24 cellular contexts compared by ENCODE assay signal in the genomic region with DNA sequence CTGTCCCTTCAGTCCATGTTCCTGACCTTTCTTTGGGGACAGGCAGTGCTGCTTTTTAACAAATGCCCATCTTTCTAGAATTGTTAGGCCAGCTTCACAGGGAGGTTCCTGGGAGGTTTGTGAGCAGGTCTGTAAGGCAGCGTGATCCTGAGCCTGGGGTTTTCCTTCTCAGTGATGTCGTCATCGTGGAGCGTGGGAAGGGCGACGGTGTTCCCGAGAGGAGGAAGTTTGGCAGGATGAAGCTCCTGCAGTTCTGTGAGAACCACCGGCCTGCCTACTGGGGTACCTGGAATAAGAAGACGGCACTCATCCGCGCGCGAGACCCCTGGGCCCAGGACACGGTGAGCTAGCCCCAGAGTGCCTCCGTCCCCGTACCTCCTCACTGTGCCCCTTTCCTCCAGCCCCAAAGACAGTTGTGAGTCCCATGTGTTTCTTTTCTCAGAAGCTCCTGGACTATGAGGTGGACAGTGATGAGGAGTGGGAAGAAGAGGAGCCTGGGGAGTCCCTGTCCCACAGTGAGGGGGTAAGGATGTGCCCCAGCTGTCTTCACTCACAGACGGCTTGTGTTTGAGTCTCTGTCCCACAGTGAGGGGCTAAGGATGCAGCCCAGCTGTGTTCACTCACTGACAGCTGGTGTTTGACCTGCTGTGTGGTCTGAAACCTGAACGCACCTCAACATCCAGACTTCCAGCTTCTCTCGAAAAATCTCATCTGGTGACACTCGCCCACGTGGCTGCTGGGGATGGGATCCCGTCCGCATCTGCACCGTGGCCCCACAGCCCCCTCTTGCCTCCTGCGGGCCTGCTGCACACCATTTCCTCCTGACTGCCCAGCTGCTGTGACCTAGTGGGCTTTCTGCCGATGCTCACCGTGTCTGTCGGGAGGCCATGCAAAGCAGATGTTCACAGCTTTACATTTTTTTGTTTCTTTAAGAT. TPM values are rescaled to one million over a fixed set of nuclear protein-coding genes. Genes with fewer than 3 reads are reported as not detected.
DNase-seq lines count a peak whose midpoint lies in the region; ATAC-seq and TF ChIP-seq lines count a peak whose summit lies in the region.
"Had no signal": no experiment of that assay in that cellular context is flagged by ENCODE, and none has a peak within 500 bp of the region (broad histone marks: within the 10 kb centered on the region; RNA-seq: fewer than 3 reads in every experiment).

No MANE protein-coding gene starts in this region.

- H3K27me3 ChIP-seq in breast epithelium, result no peaks in the 10 kb centered on the region
- no peaks in the 10 kb centered on the region for H3K27me3 ChIP-seq in tibial artery
- H3K27me3 ChIP-seq: left lung had no signal

- H3K27me3 Mint-ChIP-seq in MCF 10A (ENCODE audit: insufficient read depth, unreplicated experiment) (no peaks in the 10 kb centered on the region), nephron progenitor cell (ENCODE audit: low read depth, poor library complexity) (no peaks in the 10 kb centered on the region)
- H3K27me3 Mint-ChIP-seq in dendritic cell treated with granulocyte-macrophage colony-stimulating factor and Interleukin-4, amounts not matched to agents 40 ng/mL and 50 ng/mL, for 4 days, result peaks cover 2% of the 10 kb centered on the region
- H3K27me3 Mint-ChIP-seq: activated naive CD8-positive, alpha-beta T cell; effector memory CD8-positive, alpha-beta T cell had no signal

- no peak overlapping the region for H3K4me3 ChIP-seq in breast epithelium
- no peak overlapping the region for H3K4me3 ChIP-seq in tibial artery
- H3K4me3 ChIP-seq: left lung had no signal

- H3K4me1 Mint-ChIP-seq in MCF 10A (ENCODE audit: insufficient read depth, unreplicated experiment), result no peaks in the 10 kb centered on the region
- H3K4me1 Mint-ChIP-seq in dendritic cell treated with granulocyte-macrophage colony-stimulating factor and Interleukin-4, amounts not matched to agents 40 ng/mL and 50 ng/mL, for 4 days (ENCODE audit: low read depth), result peaks cover 44% of the 10 kb centered on the region
- H3K4me1 Mint-ChIP-seq in nephron progenitor cell, result no peaks in the 10 kb centered on the region

- no peak overlapping the region for H3K27ac ChIP-seq in breast epithelium
- no peak overlapping the region for H3K27ac ChIP-seq in tibial artery
- H3K27ac ChIP-seq: left lung had no signal

- POLR2A ChIA-PET in MCF 10A (lab: Yijun Ruan, JAX), result interaction anchor here (1.3 kb wide), 1 partner anchor 13 kb away, joined by 3 read pairs; no protein-coding TSS in a partner anchor

- H3K4me1 ChIP-seq in breast epithelium (no peaks in the 10 kb centered on the region), tibial artery (no peaks in the 10 kb centered on the region)

- TF ChIP-seq CTCF in MCF 10A (IDR thresholded peaks at IDR 0.05; ENCODE audit: unreplicated experiment) (no peak), breast epithelium (IDR thresholded peaks at IDR 0.05) (no peak), nephron progenitor cell (IDR thresholded peaks at IDR 0.05) (no peak), tibial artery (IDR thresholded peaks at IDR 0.05) (no peak)

- no peak for TF ChIP-seq POLR2A in breast epithelium (IDR thresholded peaks at IDR 0.05)

- peak overlapping the region; percentile 79 for H3K27ac Mint-ChIP-seq in MCF 10A (ENCODE audit: low read depth, unreplicated experiment)
- H3K27ac Mint-ChIP-seq in dendritic cell treated with granulocyte-macrophage colony-stimulating factor and Interleukin-4, amounts not matched to agents 40 ng/mL and 50 ng/mL, for 4 days, result peak overlapping the region; percentile 83
- peak overlapping the region; percentile 81 for H3K27ac Mint-ChIP-seq in nephron progenitor cell
- H3K27ac Mint-ChIP-seq: activated naive CD8-positive, alpha-beta T cell; activated T-helper 2 cell treated with anti-CD3 and anti-CD28 coated beads, Interferon-gamma antibody, Interleukin-2, Interleukin-4, amounts not matched to agents 10 μg/mL and 5 μg/mL and 100 μg/mL, durations not matched to agents 14 hours and 24 hours and 36 hours had no signal

- no peak for DNase-seq in MCF 10A (ENCODE audit: unreplicated experiment)
- no peak for DNase-seq in breast epithelium (ENCODE audit: low spot score in 2 of 2)
- no peak for DNase-seq in nephron progenitor cell
- DNase-seq in tibial artery, result no peak
- no peak for DNase-seq in Kasumi-1 (lab: John Stamatoyannopoulos, UW)
- DNase-seq: activated CD4-positive, alpha-beta T cell treated with anti-CD3 and anti-CD28 coated beads for 1 hour; aorta; cortex of kidney; DMS153; effector memory CD8-positive, alpha-beta T cell; erythroblast; HCEC 1CT; NCI-H2107; NCI-H748 treated with DMSO at 0.1 percent for 48 hours; SHP77; stimulated activated naive CD4-positive, alpha-beta T cell; T-helper 2 cell had no signal

- H3K36me3 ChIP-seq in breast epithelium (no peaks in the 10 kb centered on the region), tibial artery (peaks cover 0 to 69% (median 34%) of the 10 kb centered on the region in 3 donors)

- no peaks in the 10 kb centered on the region for H3K9me3 ChIP-seq in breast epithelium
- H3K9me3 ChIP-seq in tibial artery, result no peaks in the 10 kb centered on the region
- H3K9me3 ChIP-seq: left lung had no signal

- CTCF ChIA-PET in MCF 10A (lab: Yijun Ruan, JAX), result interaction anchor here (0.6 to 0.7 kb wide), 5 partner anchors 25 to 602 kb away, joined by 3 to 4 read pairs (median 3); no protein-coding TSS in a partner anchor

- BruUV-seq in MCF 10A (replicated peaks; lab: Mats Ljungman, UMichigan), result no TSS peak

- H3K4me3 Mint-ChIP-seq in MCF 10A (ENCODE audit: unreplicated experiment) (no peak overlapping the region), nephron progenitor cell (no peak overlapping the region)
- no peak overlapping the region for H3K4me3 Mint-ChIP-seq in dendritic cell treated with granulocyte-macrophage colony-stimulating factor and Interleukin-4, amounts not matched to agents 40 ng/mL and 50 ng/mL, for 4 days
- H3K4me3 Mint-ChIP-seq: activated naive CD8-positive, alpha-beta T cell; effector memory CD8-positive, alpha-beta T cell had no signal

- ATAC-seq in HG02759 (IDR thresholded peaks at IDR 0.05; ENCODE audit: unreplicated experiment), result no peak
- ATAC-seq in GM21619 (IDR thresholded peaks at IDR 0.05; ENCODE audit: unreplicated experiment), result no peak
- ATAC-seq: effector memory CD8-positive, alpha-beta T cell; left lung; Panc1 had no signal

- H3K9me3 Mint-ChIP-seq in MCF 10A (ENCODE audit: unreplicated experiment), result no peaks in the 10 kb centered on the region
- H3K9me3 Mint-ChIP-seq in dendritic cell treated with granulocyte-macrophage colony-stimulating factor and Interleukin-4, amounts not matched to agents 40 ng/mL and 50 ng/mL, for 4 days, result no peaks in the 10 kb centered on the region
- H3K9me3 Mint-ChIP-seq in nephron progenitor cell, result no peaks in the 10 kb centered on the region
- H3K9me3 Mint-ChIP-seq: activated T-helper 2 cell treated with anti-CD3 and anti-CD28 coated beads, Interferon-gamma antibody, Interleukin-2, Interleukin-4, amounts not matched to agents 10 μg/mL and 5 μg/mL and 100 μg/mL, durations not matched to agents 14 hours and 24 hours and 36 hours; effector memory CD8-positive, alpha-beta T cell had no signal

- peaks cover 68% of the 10 kb centered on the region for H3K36me3 Mint-ChIP-seq in MCF 10A (ENCODE audit: insufficient read depth, unreplicated experiment)
- peaks cover 51% of the 10 kb centered on the region for H3K36me3 Mint-ChIP-seq in dendritic cell treated with granulocyte-macrophage colony-stimulating factor and Interleukin-4, amounts not matched to agents 40 ng/mL and 50 ng/mL, for 4 days (ENCODE audit: low read depth)
- peaks cover 74% of the 10 kb centered on the region for H3K36me3 Mint-ChIP-seq in nephron progenitor cell (ENCODE audit: low read depth)

- intact Hi-C loops in MCF 10A (cut with micrococcal nuclease), result no loop called here
- intact Hi-C loops in breast epithelium (cut with DNase I; ENCODE audit: low total_unique reads), result no loop called here
- intact Hi-C loops in dendritic cell treated with granulocyte-macrophage colony-stimulating factor and Interleukin-4, amounts not matched to agents 40 ng/mL and 50 ng/mL, for 4 days (cut with micrococcal nuclease), result no loop called here
- intact Hi-C loops in tibial artery (cut with DNase I; ENCODE audit: low total_unique reads), result no loop called here

RNA-seq across cellular contexts. Expression of gene CHAF1A, which starts 27.1 kb away (rescaled TPM):
- total RNA-seq in MCF 10A (2022) (15.3 and 16.7 TPM in 2 replicates), breast epithelium (1 to 10 TPM; 6.3 to 8.2 (median 7.9) TPM)

RNA-seq across cellular contexts. Expression of gene UBXN6, which starts 28.1 kb away (rescaled TPM):
- total RNA-seq in MCF 10A (2022) (94.8 and 110 TPM in 2 replicates), breast epithelium (100 to 1,000 TPM in 1 of 3 donors, 10 to 100 TPM in 2; 72.9 to 139 (median 91.1) TPM)

RNA-seq across cellular contexts. Expression of gene SH3GL1, which starts 29.2 kb away (rescaled TPM):
- total RNA-seq in MCF 10A (2022) (94.4 and 106 TPM in 2 replicates), breast epithelium (10 to 100 TPM; 25.6 to 52.5 (median 33.8) TPM)

RNA-seq across cellular contexts. Expression of gene HDGFL2, which starts 42.6 kb away (rescaled TPM):
- total RNA-seq in MCF 10A (2022) (46.3 and 53.8 TPM in 2 replicates), breast epithelium (10 to 100 TPM; 33.0 to 34.1 (median 33.1) TPM)
